16 cellular contexts compared by ENCODE assay signal in the genomic region with DNA sequence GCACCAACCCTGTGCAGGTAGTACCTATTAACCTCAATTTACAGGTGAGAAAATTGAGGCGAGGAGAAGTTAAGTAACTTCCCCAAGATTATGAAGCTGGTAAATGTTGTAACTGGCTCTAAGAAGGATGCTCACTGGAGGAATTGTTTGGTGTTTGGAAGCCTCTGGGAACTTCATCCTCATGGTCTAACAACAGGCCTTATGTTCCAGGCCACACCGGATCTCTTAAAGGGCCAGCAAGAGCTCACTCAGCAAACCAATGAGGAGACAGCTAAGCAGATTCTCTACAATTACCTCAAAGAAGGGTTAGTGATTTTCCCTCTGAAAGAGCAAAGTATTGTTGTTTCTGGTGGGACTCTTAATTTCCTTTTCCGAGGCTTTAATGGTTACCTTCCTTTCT.
"Had no signal": no experiment of that assay in that cellular context is flagged by ENCODE, and none has a peak within 500 bp of the region (broad histone marks: within the 10 kb centered on the region; RNA-seq: fewer than 3 reads in every experiment).

No MANE protein-coding gene starts in this region.

- H3K4me1 ChIP-seq: breast epithelium, esophagus squamous epithelium, sigmoid colon had no signal

- H3K27me3 ChIP-seq: breast epithelium, dorsolateral prefrontal cortex, esophagus squamous epithelium, heart left ventricle, sigmoid colon, suprapubic skin had no signal

- DNase-seq: activated CD4-positive, alpha-beta T cell treated with anti-CD3 and anti-CD28 coated beads, Interleukin-2, amount 50 U/mL, for 1 hour; activated naive CD4-positive, alpha-beta T cell treated with anti-CD3 and anti-CD28 coated beads, Interleukin-2, amount 10 ng/mL, durations not matched to agents 7 days and 5 days; dorsolateral prefrontal cortex; esophagus squamous epithelium; heart left ventricle; kidney; naive thymus-derived CD4-positive, alpha-beta T cell; nucleus accumbens; sigmoid colon; stimulated activated CD4-positive, alpha-beta T cell treated with anti-CD3 and anti-CD28 coated beads, Interleukin-12 subunit alpha, Interleukin-12 subunit beta, amount 100 ng/mL, for 4 hours; stimulated activated naive CD4-positive, alpha-beta T cell had no signal

- H3K4me3 ChIP-seq: breast epithelium, esophagus squamous epithelium, heart left ventricle, sigmoid colon, suprapubic skin had no signal

- H3K4me1 Mint-ChIP-seq: activated naive CD4-positive, alpha-beta T cell treated with anti-CD3 and anti-CD28 coated beads, Interleukin-2, amount 10 ng/mL, durations not matched to agents 7 days and 5 days had no signal

- H3K9me3 ChIP-seq: breast epithelium, esophagus squamous epithelium, heart left ventricle, sigmoid colon, suprapubic skin had no signal

- H3K27me3 Mint-ChIP-seq: progenitor cell of endocrine pancreas had no signal

- FAIRE-seq: frontal cortex, kidney had no signal

- H3K27ac Mint-ChIP-seq: activated naive CD4-positive, alpha-beta T cell treated with anti-CD3 and anti-CD28 coated beads, Interleukin-2, amount 10 ng/mL, durations not matched to agents 7 days and 5 days; activated T-helper 2 cell treated with anti-CD3 and anti-CD28 coated beads, Interferon-gamma antibody, Interleukin-2, Interleukin-4, amounts not matched to agents 10 μg/mL and 5 μg/mL and 100 μg/mL, durations not matched to agents 14 hours and 24 hours and 36 hours; naive thymus-derived CD4-positive, alpha-beta T cell; progenitor cell of endocrine pancreas had no signal

- H3K9me3 Mint-ChIP-seq: activated naive CD4-positive, alpha-beta T cell treated with anti-CD3 and anti-CD28 coated beads, Interleukin-2, amount 10 ng/mL, durations not matched to agents 7 days and 5 days; activated T-helper 2 cell treated with anti-CD3 and anti-CD28 coated beads, Interferon-gamma antibody, Interleukin-2, Interleukin-4, amounts not matched to agents 10 μg/mL and 5 μg/mL and 100 μg/mL, durations not matched to agents 14 hours and 24 hours and 36 hours had no signal

- H3K27ac ChIP-seq: esophagus squamous epithelium, sigmoid colon, suprapubic skin had no signal

- ATAC-seq: naive thymus-derived CD4-positive, alpha-beta T cell had no signal

- H3K36me3 Mint-ChIP-seq: activated naive CD4-positive, alpha-beta T cell treated with anti-CD3 and anti-CD28 coated beads, Interleukin-2, amount 10 ng/mL, durations not matched to agents 7 days and 5 days; naive thymus-derived CD4-positive, alpha-beta T cell had no signal

- H3K36me3 ChIP-seq: breast epithelium, sigmoid colon, suprapubic skin had no signal

- H3K4me3 Mint-ChIP-seq: activated naive CD4-positive, alpha-beta T cell treated with anti-CD3 and anti-CD28 coated beads, Interleukin-2, amount 10 ng/mL, durations not matched to agents 7 days and 5 days; naive thymus-derived CD4-positive, alpha-beta T cell had no signal
